1 cellular context compared by ENCODE assay signal in genomic region chr17:40862985-40863733, GRCh38.
TF ChIP-seq lines count a peak whose summit lies in the region.

No MANE protein-coding gene starts in this region.

TF ChIP-seq in HepG2, 621 proteins besides CTCF, POLR2A, EP300 and RAD21 (continued from another document and continues in another):
- TF ChIP-seq ZNF407 (CRISPR knock-in tag; IDR thresholded peaks at IDR 0.05; ENCODE audit: not compliant biosample characterization) (no peak), GTF2F1 (IDR thresholded peaks at IDR 0.05; ENCODE audit: low read length) (no peak), ZNF205 (CRISPR knock-in tag; IDR thresholded peaks at IDR 0.05) (no peak), ATF6 (CRISPR knock-in tag; conservative IDR thresholded peaks at IDR 0.05) (no peak), ZBTB8A (CRISPR knock-in tag; IDR thresholded peaks at IDR 0.05; ENCODE audit: borderline replicate concordance, low read depth) (no peak), ZNF749 (CRISPR knock-in tag; IDR thresholded peaks at IDR 0.05; ENCODE audit: borderline replicate concordance) (no peak), FOSL2 (CRISPR knock-in tag; IDR thresholded peaks at IDR 0.05) (peak; percentile 50), ZNF333 (CRISPR knock-in tag; IDR thresholded peaks at IDR 0.05; ENCODE audit: borderline replicate concordance) (no peak), TAF1 (CRISPR knock-in tag; IDR thresholded peaks at IDR 0.05) (no peak), ARID5B (CRISPR knock-in tag; IDR thresholded peaks at IDR 0.05) (0 out of 2 replicates have a peak, but pooled peaks have one; percentile 37), TBX2 (CRISPR knock-in tag; IDR thresholded peaks at IDR 0.05; ENCODE audit: borderline replicate concordance) (0 out of 2 replicates have a peak, but pooled peaks have one; percentile 35), ZNF629 (CRISPR knock-in tag; conservative IDR thresholded peaks at IDR 0.05) (no peak), HOMEZ (CRISPR knock-in tag; IDR thresholded peaks at IDR 0.05; ENCODE audit: low read depth) (no peak), BRD4 (CRISPR knock-in tag; IDR thresholded peaks at IDR 0.05) (no peak), BCLAF1 (IDR thresholded peaks at IDR 0.05) (no peak), ZNF431 (CRISPR knock-in tag; IDR thresholded peaks at IDR 0.05; ENCODE audit: borderline replicate concordance, low read depth) (no peak), CREB1 (IDR thresholded peaks at IDR 0.05) (no peak), CREB1 (CRISPR knock-in tag; IDR thresholded peaks at IDR 0.05) (no peak), ZEB1 (IDR thresholded peaks at IDR 0.05; ENCODE audit: insufficient replicate concordance, low read depth) (no peak), ELF3 (CRISPR knock-in tag; IDR thresholded peaks at IDR 0.05) (no peak), ZNF616 (CRISPR knock-in tag; IDR thresholded peaks at IDR 0.05; ENCODE audit: low read depth) (no peak), ZNF777 (CRISPR knock-in tag; IDR thresholded peaks at IDR 0.05) (no peak), ZSCAN9 (CRISPR knock-in tag; IDR thresholded peaks at IDR 0.05; ENCODE audit: borderline replicate concordance) (no peak), MXD3 (CRISPR knock-in tag; IDR thresholded peaks at IDR 0.05) (no peak), HOXA3 (CRISPR knock-in tag; IDR thresholded peaks at IDR 0.05) (no peak), SALL2 (CRISPR knock-in tag; IDR thresholded peaks at IDR 0.05) (no peak), ZNF503 (CRISPR knock-in tag; IDR thresholded peaks at IDR 0.05) (no peak), ZNF468 (CRISPR knock-in tag; IDR thresholded peaks at IDR 0.05) (no peak), HMGXB4 (CRISPR knock-in tag; IDR thresholded peaks at IDR 0.05; ENCODE audit: borderline replicate concordance in 1 of 2, low read depth in 1 of 2) (peak; percentile 52 to 68; a peak in 2 of 4 replicates), TEAD2 (CRISPR knock-in tag; IDR thresholded peaks at IDR 0.05) (no peak), ZNF572 (CRISPR knock-in tag; IDR thresholded peaks at IDR 0.05) (no peak), CBFB (CRISPR knock-in tag; IDR thresholded peaks at IDR 0.05) (no peak), SYNCRIP (IDR thresholded peaks at IDR 0.05; ENCODE audit: insufficient read depth, low read depth, low read length) (no peak), ZNF652 (CRISPR knock-in tag; IDR thresholded peaks at IDR 0.05; ENCODE audit: borderline replicate concordance, low read depth) (no peak), ARID2 (CRISPR knock-in tag; IDR thresholded peaks at IDR 0.05; ENCODE audit: borderline replicate concordance) (no peak), CENPBD1 (CRISPR knock-in tag; IDR thresholded peaks at IDR 0.05; ENCODE audit: borderline replicate concordance, low read depth) (no peak)
